16 cellular contexts compared by ENCODE assay signal in genomic region chr11:125101596-125101995, GRCh38. TPM values are rescaled to one million over a fixed set of nuclear protein-coding genes. Genes with fewer than 3 reads are reported as not detected.
DNase-seq lines count a peak whose midpoint lies in the region; ATAC-seq and TF ChIP-seq lines count a peak whose summit lies in the region.
"Had no signal": no experiment of that assay in that cellular context is flagged by ENCODE, and none has a peak within 500 bp of the region (broad histone marks: within the 10 kb centered on the region; RNA-seq: fewer than 3 reads in every experiment).

No MANE protein-coding gene starts in this region.

- H3K27me3 ChIP-seq in cardiac muscle cell: no peaks in the 10 kb centered on the region
- no peaks in the 10 kb centered on the region for H3K27me3 ChIP-seq in mesenchymal stem cell (ENCODE audit: control insufficient read depth in 1 of 2, insufficient read depth in 1 of 2, low read length in 2 of 2)
- no peaks in the 10 kb centered on the region for H3K27me3 ChIP-seq in rectal smooth muscle tissue (ENCODE audit: control insufficient read depth, insufficient read depth, low read length)
- H3K27me3 ChIP-seq in transverse colon: no peaks in the 10 kb centered on the region

- H3K18ac ChIP-seq in mesenchymal stem cell (ENCODE audit: low read depth in 1 of 2, low read length in 2 of 2): no peak overlapping the region

- no peak overlapping the region for H2BK15ac ChIP-seq in mesenchymal stem cell (ENCODE audit: low read depth, poor library complexity, severe bottlenecking)

- H3K9me3 ChIP-seq in cardiac muscle cell (ENCODE audit: low read depth) (no peaks in the 10 kb centered on the region), mesenchymal stem cell (ENCODE audit: control insufficient read depth, low read length) (no peaks in the 10 kb centered on the region), transverse colon (no peaks in the 10 kb centered on the region)
- H3K9me3 ChIP-seq: Caco-2 had no signal

- H3K9ac ChIP-seq in mesenchymal stem cell (ENCODE audit: low read length) (no peak overlapping the region), rectal smooth muscle tissue (ENCODE audit: low read length) (no peak overlapping the region)

- H3K23ac ChIP-seq in mesenchymal stem cell (ENCODE audit: low read length in 2 of 2): no peak overlapping the region

- TF ChIP-seq EP300 in transverse colon (IDR thresholded peaks at IDR 0.05; ENCODE audit: low read depth): no peak

- no peak overlapping the region for H4K91ac ChIP-seq in mesenchymal stem cell (ENCODE audit: low read length)

- H3K4me1 ChIP-seq in cardiac muscle cell (ENCODE audit: low read depth) (peaks cover 18% of the 10 kb centered on the region), mesenchymal stem cell (ENCODE audit: control insufficient read depth, insufficient read depth, low read depth, low read length) (peaks cover 3% of the 10 kb centered on the region), rectal smooth muscle tissue (ENCODE audit: control insufficient read depth, insufficient read depth, low read length) (peaks cover 13% of the 10 kb centered on the region), transverse colon (peaks cover 0 to 16% (median 0%) of the 10 kb centered on the region in 4 donors)

- no peak overlapping the region for H2BK12ac ChIP-seq in mesenchymal stem cell (ENCODE audit: low read length in 2 of 2)

- no peak overlapping the region for H4K8ac ChIP-seq in mesenchymal stem cell (ENCODE audit: low read length)

- ATAC-seq in Right ventricle myocardium inferior (no peak), GM19455 (IDR thresholded peaks at IDR 0.05; ENCODE audit: unreplicated experiment) (no peak), HG03097 (IDR thresholded peaks at IDR 0.05; ENCODE audit: low FRiP score, unreplicated experiment) (no peak), HG02938 (IDR thresholded peaks at IDR 0.05; ENCODE audit: unreplicated experiment) (no peak)

- H3K14ac ChIP-seq in mesenchymal stem cell (ENCODE audit: low read length in 2 of 2): no peak overlapping the region

- no peak overlapping the region for H2AFZ ChIP-seq in mesenchymal stem cell (ENCODE audit: low read depth, low read length)

- TF ChIP-seq POLR2A in transverse colon (IDR thresholded peaks at IDR 0.05): no peak

- H3K79me1 ChIP-seq in mesenchymal stem cell (replicated peaks; ENCODE audit: low read length, poor library complexity, severe bottlenecking): peaks cover 17% of the 10 kb centered on the region

- in situ Hi-C loops in transverse colon (cut with MboI; ENCODE audit: low pct_ligation_motif_present in 1 of 4, low pct_unique_long_range_greater_than_20kb in 1 of 4, low sequenced_read_pairs in 3 of 4): no loop called here

- H3K4ac ChIP-seq in mesenchymal stem cell (ENCODE audit: low read depth in 1 of 2, low read length in 2 of 2): no peak overlapping the region

- no peak overlapping the region for H2AK5ac ChIP-seq in mesenchymal stem cell (ENCODE audit: low read length, severe bottlenecking)

- 33% methylated on average over 3 of the region's 3 CpGs for WGBS in mesenchymal stem cell
- WGBS in transverse colon (ENCODE audit: low coverage in 1 of 2), 2 donors: 47 to 61% methylated on average over 2 to 3 of the region's 3 CpGs

- H3K4me3 ChIP-seq in cardiac muscle cell (no peak overlapping the region), mesenchymal stem cell (ENCODE audit: insufficient read depth in 1 of 2, low read depth in 1 of 2, low read length in 2 of 2) (no peak overlapping the region), rectal smooth muscle tissue (ENCODE audit: low read length) (no peak overlapping the region), transverse colon (no peak overlapping the region)

- no peak overlapping the region for H2BK120ac ChIP-seq in mesenchymal stem cell (ENCODE audit: low read depth, low read length)

- DNase-seq in cardiac muscle cell (ENCODE audit: low read depth in 1 of 2, low spot score in 1 of 2) (no peak), Right ventricle myocardium inferior (ENCODE audit: missing footprints) (no peak), mesenchymal stem cell (peak; percentile 73), transverse colon (no peak)
- DNase-seq: Caco-2; CD8-positive, alpha-beta memory T cell; DND-41; GF-D8; GOT3; H9 had no signal

- no peak for TF ChIP-seq CTCF in cardiac muscle cell (IDR thresholded peaks at IDR 0.05; ENCODE audit: low read depth, low read length)
- no peak for TF ChIP-seq CTCF in transverse colon (IDR thresholded peaks at IDR 0.05)

- H2BK5ac ChIP-seq in mesenchymal stem cell (ENCODE audit: low read depth, low read length, poor library complexity, severe bottlenecking): no peak overlapping the region

- H3K36me3 ChIP-seq in cardiac muscle cell: no peaks in the 10 kb centered on the region
- peaks cover 5 to 45% of the 10 kb centered on the region in 2 experiments for H3K36me3 ChIP-seq in mesenchymal stem cell (ENCODE audit: control insufficient read depth in 1 of 2, insufficient read depth in 2 of 2, low read depth in 1 of 2, low read length in 2 of 2)
- peaks cover 6% of the 10 kb centered on the region for H3K36me3 ChIP-seq in rectal smooth muscle tissue (ENCODE audit: control insufficient read depth, insufficient read depth, low read length)
- peaks cover 0 to 14% (median 4%) of the 10 kb centered on the region in 4 donors for H3K36me3 ChIP-seq in transverse colon

- H3K4me2 ChIP-seq in mesenchymal stem cell (ENCODE audit: low read length, poor library complexity, severe bottlenecking): no peak overlapping the region

- H3K27ac ChIP-seq in cardiac muscle cell (peak overlapping the region; percentile 81), mesenchymal stem cell (ENCODE audit: low read length, poor library complexity, severe bottlenecking) (no peak overlapping the region), rectal smooth muscle tissue (ENCODE audit: low read depth, low read length) (peak overlapping the region; percentile 78), transverse colon (peak overlapping the region; percentile 45 to 70 (median 58))
- H3K27ac ChIP-seq: 22Rv1 had no signal

- intact Hi-C loops in Right ventricle myocardium inferior (cut with DNase I): no loop called here
- intact Hi-C loops in transverse colon (cut with DNase I; ENCODE audit: low total_unique reads): no loop called here

RNA-seq across cellular contexts. Expression of gene TMEM218, which starts 9.8 kb away (rescaled TPM):
- total RNA-seq in cardiac muscle cell (21.3 and 23.4 TPM in 2 replicates), Right ventricle myocardium inferior (6.0 TPM), transverse colon (10 to 100 TPM in 2 of 4 donors, 1 to 10 TPM in 2; 2.6 to 18.2 (median 10.6) TPM)
- polyA plus RNA-seq in cardiac muscle cell: 26.8 and 33.8 TPM in 2 replicates
- 19.4 TPM for polyA plus RNA-seq in mesenchymal stem cell (2013, experiment 1 of 2)
- 18.8 TPM for polyA plus RNA-seq in mesenchymal stem cell (2013, experiment 2 of 2)

RNA-seq across cellular contexts. Expression of gene SLC37A2, which starts 38.5 kb away (rescaled TPM):
- 0.04 and 1.0 TPM in 2 replicates for total RNA-seq in cardiac muscle cell
- 0.22 and 0.98 TPM in 2 replicates for polyA plus RNA-seq in cardiac muscle cell
- total RNA-seq in Right ventricle myocardium inferior: 4.2 TPM
- 1.3 TPM for polyA plus RNA-seq in mesenchymal stem cell (2013, experiment 1 of 2)
- polyA plus RNA-seq in mesenchymal stem cell (2013, experiment 2 of 2): 1.7 TPM
- 10 to 100 TPM in 1 of 4 donors, 1 to 10 TPM in 3; 2.4 to 20.6 (median 5.9) TPM for total RNA-seq in transverse colon
- total RNA-seq: A673 had no signal
